Comparison of ENCODE assay signal across 1 cellular context in genomic region chr13:99033814-99034213, GRCh38.
TF ChIP-seq lines count a peak whose summit lies in the region.

No MANE protein-coding gene starts in this region.

TF ChIP-seq in GM12878, 131 proteins besides CTCF, POLR2A, EP300 and RAD21 (continued from another document):
- no peak for TF ChIP-seq YBX1 (IDR thresholded peaks at IDR 0.05)
- no peak for TF ChIP-seq TCF12 (IDR thresholded peaks at IDR 0.05; ENCODE audit: low read depth, low read length)
- TF ChIP-seq HCFC1 (IDR thresholded peaks at IDR 0.05; ENCODE audit: low read length): no peak
- no peak for TF ChIP-seq WRNIP1 (IDR thresholded peaks at IDR 0.05; ENCODE audit: borderline replicate concordance, low read depth, low read length)
- no peak for TF ChIP-seq POU2F2 (IDR thresholded peaks at IDR 0.05; ENCODE audit: borderline replicate concordance, low read depth, low read length)
- TF ChIP-seq, protein P1, sequence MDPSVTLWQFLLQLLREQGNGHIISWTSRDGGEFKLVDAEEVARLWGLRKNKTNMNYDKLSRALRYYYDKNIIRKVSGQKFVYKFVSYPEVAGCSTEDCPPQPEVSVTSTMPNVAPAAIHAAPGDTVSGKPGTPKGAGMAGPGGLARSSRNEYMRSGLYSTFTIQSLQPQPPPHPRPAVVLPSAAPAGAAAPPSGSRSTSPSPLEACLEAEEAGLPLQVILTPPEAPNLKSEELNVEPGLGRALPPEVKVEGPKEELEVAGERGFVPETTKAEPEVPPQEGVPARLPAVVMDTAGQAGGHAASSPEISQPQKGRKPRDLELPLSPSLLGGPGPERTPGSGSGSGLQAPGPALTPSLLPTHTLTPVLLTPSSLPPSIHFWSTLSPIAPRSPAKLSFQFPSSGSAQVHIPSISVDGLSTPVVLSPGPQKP (IDR thresholded peaks at IDR 0.05; ENCODE audit: low read depth, low read length): no peak
- no peak for TF ChIP-seq DPF2 (IDR thresholded peaks at IDR 0.05)
- TF ChIP-seq FOXK2 (IDR thresholded peaks at IDR 0.05): no peak
- no peak for TF ChIP-seq TAF1 (IDR thresholded peaks at IDR 0.05; ENCODE audit: borderline replicate concordance, low read depth, low read length)
- TF ChIP-seq ETV6 (conservative IDR thresholded peaks at IDR 0.05 in 1 of 2, IDR thresholded peaks at IDR 0.05 in 1 of 2; ENCODE audit: borderline replicate concordance in 1 of 2, low read depth in 1 of 2): no peak
- no peak for TF ChIP-seq USF2 (IDR thresholded peaks at IDR 0.05; ENCODE audit: borderline replicate concordance, low read depth, low read length)
